28 cellular contexts compared by ENCODE assay signal in genomic region chr1:188517139-188517538, GRCh38.
"Had no signal": no experiment of that assay in that cellular context is flagged by ENCODE, and none has a peak within 500 bp of the region (broad histone marks: within the 10 kb centered on the region; RNA-seq: fewer than 3 reads in every experiment).

No MANE protein-coding gene starts in this region.

- FAIRE-seq: astrocyte, colon had no signal

- ATAC-seq: activated CD8-positive, alpha-beta T cell treated with anti-CD3 and anti-CD28 coated beads for 36 hours; activated T-cell treated with anti-CD3 and anti-CD28 coated beads, Interleukin-2, amount 50 U/mL, for 4 hours; activated T-helper 17 cell treated with anti-CD3 and anti-CD28 coated beads, Interleukin-2, amount 50 U/mL, for 72 hours; body of pancreas; effector memory CD8-positive, alpha-beta T cell; gastroesophageal sphincter; heart right ventricle; WTC11 had no signal

- H3K4me3 ChIP-seq: body of pancreas, esophagus muscularis mucosa, gastroesophageal sphincter, heart right ventricle had no signal

- DNase-seq: activated CD4-positive, alpha-beta T cell treated with anti-CD3 and anti-CD28 coated beads for 48 hours; activated CD4-positive, alpha-beta T cell treated with anti-CD3 and anti-CD28 coated beads, Interleukin-2, amount 50 U/mL, for 1 hour; activated CD4-positive, alpha-beta T cell treated with anti-CD3 and anti-CD28 coated beads, Interleukin-2, amount 50 U/mL, for 48 hours; activated CD8-positive, alpha-beta memory T cell treated with anti-CD3 and anti-CD28 coated beads for 24 hours; activated CD8-positive, alpha-beta T cell treated with anti-CD3 and anti-CD28 coated beads for 36 hours; activated effector memory CD4-positive, alpha-beta T cell treated with Interleukin-2 at 50 U/mL for 16 hours; activated gamma-delta T cell treated with Interleukin-2 at 50 U/mL for 16 hours; activated naive CD4-positive, alpha-beta T cell treated with anti-CD3 and anti-CD28 coated beads, Interleukin-2, amount 50 U/mL, for 16 hours; activated naive CD4-positive, alpha-beta T cell treated with Interleukin-2 at 50 U/mL for 16 hours; activated T-cell treated with anti-CD3 and anti-CD28 coated beads, Interleukin-2, amount 50 U/mL, for 4 hours; amniotic stem cell; anterior cingulate cortex; body of pancreas; caudate nucleus; cortex of kidney; dermis blood vessel endothelial cell; effector CD4-positive, alpha-beta T cell; effector memory CD8-positive, alpha-beta T cell; erythroblast; foreskin melanocyte; heart right ventricle; T-helper 2 cell had no signal
